1 cellular context compared by ENCODE assay signal in genomic region chr14:92786427-92786756, GRCh38.
TF ChIP-seq lines count a peak whose summit lies in the region.

No MANE protein-coding gene starts in this region.

TF ChIP-seq in WTC11, 78 proteins besides CTCF, POLR2A, EP300 and RAD21 (continued from another document):
- TF ChIP-seq, protein P1, sequence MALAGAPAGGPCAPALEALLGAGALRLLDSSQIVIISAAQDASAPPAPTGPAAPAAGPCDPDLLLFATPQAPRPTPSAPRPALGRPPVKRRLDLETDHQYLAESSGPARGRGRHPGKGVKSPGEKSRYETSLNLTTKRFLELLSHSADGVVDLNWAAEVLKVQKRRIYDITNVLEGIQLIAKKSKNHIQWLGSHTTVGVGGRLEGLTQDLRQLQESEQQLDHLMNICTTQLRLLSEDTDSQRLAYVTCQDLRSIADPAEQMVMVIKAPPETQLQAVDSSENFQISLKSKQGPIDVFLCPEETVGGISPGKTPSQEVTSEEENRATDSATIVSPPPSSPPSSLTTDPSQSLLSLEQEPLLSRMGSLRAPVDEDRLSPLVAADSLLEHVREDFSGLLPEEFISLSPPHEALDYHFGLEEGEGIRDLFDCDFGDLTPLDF (CRISPR knock-in tag; IDR thresholded peaks at IDR 0.05), result no peak
- TF ChIP-seq, protein P2, sequence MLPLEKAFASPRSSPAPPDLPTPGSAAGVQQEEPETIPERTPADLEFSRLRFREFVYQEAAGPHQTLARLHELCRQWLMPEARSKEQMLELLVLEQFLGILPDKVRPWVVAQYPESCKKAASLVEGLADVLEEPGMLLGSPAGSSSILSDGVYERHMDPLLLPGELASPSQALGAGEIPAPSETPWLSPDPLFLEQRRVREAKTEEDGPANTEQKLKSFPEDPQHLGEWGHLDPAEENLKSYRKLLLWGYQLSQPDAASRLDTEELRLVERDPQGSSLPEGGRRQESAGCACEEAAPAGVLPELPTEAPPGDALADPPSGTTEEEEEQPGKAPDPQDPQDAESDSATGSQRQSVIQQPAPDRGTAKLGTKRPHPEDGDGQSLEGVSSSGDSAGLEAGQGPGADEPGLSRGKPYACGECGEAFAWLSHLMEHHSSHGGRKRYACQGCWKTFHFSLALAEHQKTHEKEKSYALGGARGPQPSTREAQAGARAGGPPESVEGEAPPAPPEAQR (CRISPR knock-in tag; IDR thresholded peaks at IDR 0.05), result no peak
- TF ChIP-seq, protein P3, sequence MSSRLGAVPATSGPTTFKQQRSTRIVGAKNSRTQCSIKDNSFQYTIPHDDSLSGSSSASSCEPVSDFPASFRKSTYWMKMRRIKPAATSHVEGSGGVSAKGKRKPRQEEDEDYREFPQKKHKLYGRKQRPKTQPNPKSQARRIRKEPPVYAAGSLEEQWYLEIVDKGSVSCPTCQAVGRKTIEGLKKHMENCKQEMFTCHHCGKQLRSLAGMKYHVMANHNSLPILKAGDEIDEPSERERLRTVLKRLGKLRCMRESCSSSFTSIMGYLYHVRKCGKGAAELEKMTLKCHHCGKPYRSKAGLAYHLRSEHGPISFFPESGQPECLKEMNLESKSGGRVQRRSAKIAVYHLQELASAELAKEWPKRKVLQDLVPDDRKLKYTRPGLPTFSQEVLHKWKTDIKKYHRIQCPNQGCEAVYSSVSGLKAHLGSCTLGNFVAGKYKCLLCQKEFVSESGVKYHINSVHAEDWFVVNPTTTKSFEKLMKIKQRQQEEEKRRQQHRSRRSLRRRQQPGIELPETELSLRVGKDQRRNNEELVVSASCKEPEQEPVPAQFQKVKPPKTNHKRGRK (CRISPR knock-in tag; IDR thresholded peaks at IDR 0.05; ENCODE audit: borderline replicate concordance), result no peak
- no peak for TF ChIP-seq ZNF396 (CRISPR knock-in tag; IDR thresholded peaks at IDR 0.05; ENCODE audit: borderline replicate concordance)
- TF ChIP-seq ATF1 (CRISPR knock-in tag; IDR thresholded peaks at IDR 0.05), result no peak
- TF ChIP-seq SP1 (CRISPR knock-in tag; conservative IDR thresholded peaks at IDR 0.05), result no peak
- no peak for TF ChIP-seq FOXK1 (CRISPR knock-in tag; IDR thresholded peaks at IDR 0.05)
- TF ChIP-seq ZBTB43 (CRISPR knock-in tag; IDR thresholded peaks at IDR 0.05), result no peak
- TF ChIP-seq FOXJ3 (CRISPR knock-in tag; IDR thresholded peaks at IDR 0.05; ENCODE audit: borderline replicate concordance), result no peak
- TF ChIP-seq ZNF317 (CRISPR knock-in tag; IDR thresholded peaks at IDR 0.05; ENCODE audit: borderline replicate concordance, low read depth), result no peak
- TF ChIP-seq OVOL2 (CRISPR knock-in tag; IDR thresholded peaks at IDR 0.05; ENCODE audit: borderline replicate concordance), result no peak
- TF ChIP-seq FOXP1 (CRISPR knock-in tag; IDR thresholded peaks at IDR 0.05; ENCODE audit: borderline replicate concordance), result no peak
- no peak for TF ChIP-seq MLX (CRISPR knock-in tag; IDR thresholded peaks at IDR 0.05)
- TF ChIP-seq RELA (CRISPR knock-in tag; IDR thresholded peaks at IDR 0.05; ENCODE audit: borderline replicate concordance), result no peak
- no peak for TF ChIP-seq ZNF416 (CRISPR knock-in tag; IDR thresholded peaks at IDR 0.05)
